In genomic region chr12:6768385-6769002, GRCh38 we compare ENCODE assay signal across 9 cellular contexts. TPM values are rescaled to one million over a fixed set of nuclear protein-coding genes. Genes with fewer than 3 reads are reported as not detected.
DNase-seq lines count a peak whose midpoint lies in the region; ATAC-seq and TF ChIP-seq lines count a peak whose summit lies in the region.
"Had no signal": no experiment of that assay in that cellular context is flagged by ENCODE, and none has a peak within 500 bp of the region (broad histone marks: within the 10 kb centered on the region; RNA-seq: fewer than 3 reads in every experiment).

No MANE protein-coding gene starts in this region.

- H3K79me2 ChIP-seq in MM.1S (ENCODE audit: low read length): no peaks in the 10 kb centered on the region

- H3K27me3 ChIP-seq in A673 (replicated peaks; ENCODE audit: insufficient read depth, low read depth, low read length, poor library complexity) (no peaks in the 10 kb centered on the region), HUES48 (ENCODE audit: control insufficient read depth, insufficient read depth, low read length) (peaks cover 23% of the 10 kb centered on the region), muscle layer of duodenum (ENCODE audit: low read depth, low read length) (no peaks in the 10 kb centered on the region), MM.1S (replicated peaks; ENCODE audit: insufficient read depth, low read length) (peaks cover 13% of the 10 kb centered on the region)

- peak overlapping the region; percentile 97 for H3K4me3 ChIP-seq in A673 (ENCODE audit: low read depth, low read length, poor library complexity, severe bottlenecking)
- peak overlapping the region; percentile 83 for H3K4me3 ChIP-seq in HUES48 (ENCODE audit: low read depth, low read length)
- peak overlapping the region; percentile 76 to 83 for H3K4me3 ChIP-seq in muscle layer of duodenum (ENCODE audit: low read depth in 1 of 2, low read length in 2 of 2)
- H3K4me3 ChIP-seq in MM.1S (ENCODE audit: low read length): no peak overlapping the region

- H3K4me2 ChIP-seq in MM.1S (ENCODE audit: low read depth, low read length): no peak overlapping the region

- POLR2A ChIA-PET in A673 (lab: Charles Lee; ENCODE audit: low non-redundant PET): no interaction called here

- H3K9me2 ChIP-seq in MM.1S (replicated peaks; ENCODE audit: insufficient read depth, low read length): no peaks in the 10 kb centered on the region

- H3K4me1 ChIP-seq in A673 (ENCODE audit: insufficient read depth, low read length, poor library complexity, severe bottlenecking): peaks cover 37% of the 10 kb centered on the region
- H3K4me1 ChIP-seq in HUES48 (ENCODE audit: control insufficient read depth, insufficient read depth, low read length): peaks cover 43% of the 10 kb centered on the region
- peaks cover 16 to 58% of the 10 kb centered on the region in 2 donors for H3K4me1 ChIP-seq in muscle layer of duodenum (ENCODE audit: control insufficient read depth in 1 of 2, insufficient read depth in 2 of 2, low read length in 2 of 2)
- peaks cover 15% of the 10 kb centered on the region for H3K4me1 ChIP-seq in MM.1S (ENCODE audit: low read length)

- peak; percentile 33 for DNase-seq in A673 (ENCODE audit: low spot score)
- DNase-seq in caudate nucleus (lab: John Stamatoyannopoulos, UW): peak in 2 of 61 donors; percentile 2 to 21
- no peak for DNase-seq in MM.1S
- DNase-seq in NCI-H1417 treated with DMSO at 0.1 percent for 48 hours (lab: John Stamatoyannopoulos, UW): no peak
- DNase-seq in activated T-cell treated with anti-CD3 and anti-CD28 coated beads for 4 hours: no peak

- TF ChIP-seq CTCF in A673 (conservative IDR thresholded peaks at IDR 0.05; ENCODE audit: low read depth, low read length): no peak
- TF ChIP-seq CTCF in MM.1S (IDR thresholded peaks at IDR 0.05; ENCODE audit: low read length): no peak

- peaks cover 15% of the 10 kb centered on the region; the same call in 1 of the 2 replicates for H3F3A ChIP-seq in MM.1S (ENCODE audit: insufficient read depth, low read length)

- H4K20me1 ChIP-seq in MM.1S (ENCODE audit: insufficient read depth, low read length): no peaks in the 10 kb centered on the region

- H3K9ac ChIP-seq in HUES48 (ENCODE audit: low read depth, low read length) (no peak overlapping the region), MM.1S (ENCODE audit: low read length) (no peak overlapping the region)

- CTCF ChIA-PET in A673 (lab: Charles Lee): no interaction called here

- H3K27ac ChIP-seq in A673 (ENCODE audit: low read depth, low read length, poor library complexity, severe bottlenecking) (peak overlapping the region; percentile 88), HUES48 (ENCODE audit: low read depth, low read length) (peak overlapping the region; percentile 85), caudate nucleus (ENCODE audit: low read depth, low read length) (peak overlapping the region; percentile 54), muscle layer of duodenum (ENCODE audit: low read length) (peak overlapping the region; percentile 54), MM.1S (ENCODE audit: low read length) (no peak overlapping the region)

- no TSS peak for BruUV-seq in A673 (replicated peaks; lab: Mats Ljungman, UMichigan)

- H3K36me3 ChIP-seq in A673 (ENCODE audit: insufficient read depth, low read length, poor library complexity, severe bottlenecking) (peaks cover 24% of the 10 kb centered on the region), HUES48 (ENCODE audit: control insufficient read depth, insufficient read depth, low read length) (peaks cover 20% of the 10 kb centered on the region), muscle layer of duodenum (ENCODE audit: control insufficient read depth in 1 of 2, insufficient read depth in 2 of 2, low read length in 2 of 2) (peaks cover 4 to 19% of the 10 kb centered on the region in 2 donors), MM.1S (replicated peaks; ENCODE audit: insufficient read depth, low read length) (no peaks in the 10 kb centered on the region)

- no peak for ATAC-seq in HG03342 (IDR thresholded peaks at IDR 0.05; ENCODE audit: unreplicated experiment)

- intact Hi-C loops in A673 (cut with micrococcal nuclease; ENCODE audit: unreplicated experiment): loop anchor here (5.0 to 10.0 kb wide), 2 partner anchors 59 to 196 kb away; partner anchors contain the start of gene P3H3

- H3K9me3 ChIP-seq in A673 (ENCODE audit: low read depth, low read length, poor library complexity, severe bottlenecking): no peaks in the 10 kb centered on the region
- H3K9me3 ChIP-seq in HUES48 (ENCODE audit: control insufficient read depth, insufficient read depth, low read length): no peaks in the 10 kb centered on the region
- H3K9me3 ChIP-seq in muscle layer of duodenum (ENCODE audit: control insufficient read depth in 1 of 2, low read length in 2 of 2): no peaks in the 10 kb centered on the region
- no peaks in the 10 kb centered on the region for H3K9me3 ChIP-seq in MM.1S (replicated peaks; ENCODE audit: insufficient read depth, low read length)

- H2AFZ ChIP-seq in MM.1S (ENCODE audit: low read length): no peak overlapping the region

RNA-seq across cellular contexts. Expression of gene PTMS, which starts 2.3 kb away (rescaled TPM):
- total RNA-seq in A673 (2021): 600 and 620 TPM in 2 replicates

RNA-seq across cellular contexts. Expression of gene LAG3, which starts 3.8 kb away (rescaled TPM):
- 4.1 and 5.5 TPM in 2 replicates for total RNA-seq in A673 (2021)
- total RNA-seq: temporal lobe had no signal

RNA-seq across cellular contexts. Expression of gene MLF2, which starts 15.6 kb away (rescaled TPM):
- 242 and 254 TPM in 2 replicates for total RNA-seq in A673 (2021)

RNA-seq across cellular contexts. Expression of gene CD4, which starts 20.8 kb away (rescaled TPM):
- not detected in 2 replicates for total RNA-seq in A673 (2021)

RNA-seq across cellular contexts. Expression of gene COPS7A, which starts 44.6 kb away (rescaled TPM):
- 67.2 and 67.7 TPM in 2 replicates for total RNA-seq in A673 (2021)
